ENCODE assay signal across 27 cellular contexts in the genomic region with DNA sequence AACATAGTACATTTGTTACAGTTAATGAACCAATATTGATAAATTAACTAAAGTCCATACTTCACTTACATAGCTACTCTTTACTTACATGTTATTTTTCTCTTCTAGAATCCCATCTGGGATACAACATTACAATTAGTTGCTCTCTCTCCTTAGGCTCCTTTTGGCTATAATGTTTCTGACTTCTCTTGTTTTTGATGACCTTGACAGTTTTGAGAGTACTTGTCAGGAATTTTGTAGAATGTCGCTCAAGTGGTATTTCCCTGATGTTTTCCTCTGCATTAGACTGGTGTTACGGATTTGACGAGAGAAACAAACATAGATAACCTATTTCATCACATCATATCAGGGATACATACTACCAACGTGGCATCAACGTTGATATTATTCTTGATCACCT.
"Had no signal": no experiment of that assay in that cellular context is flagged by ENCODE, and none has a peak within 500 bp of the region (broad histone marks: within the 10 kb centered on the region; RNA-seq: fewer than 3 reads in every experiment).

No MANE protein-coding gene starts in this region.

- FAIRE-seq: urothelium cell line had no signal

- H3K4me3 ChIP-seq: stomach, suprapubic skin, testis, thoracic aorta, thyroid gland, tibial artery, tibial nerve, transverse colon, upper lobe of left lung, upper lobe of right lung, uterus, vagina had no signal

- ATAC-seq: stimulated activated effector memory CD8-positive, alpha-beta T cell treated with anti-CD3 and anti-CD28 coated beads, Interleukin-12 subunit alpha, Interleukin-12 subunit beta, amount 100 ng/mL, for 72 hours; stimulated activated memory B cell treated with anti-CD40 and anti-IgM and Interleukin-4, amounts not matched to agents 10 μg/mL and 1 μg/mL and 100 μg/mL, for 72 hours; stimulated activated naive B cell treated with anti-CD40 and anti-IgM and Interleukin-4, amounts not matched to agents 10 μg/mL and 1 μg/mL and 100 μg/mL, for 72 hours; stimulated activated naive CD8-positive, alpha-beta T cell treated with anti-CD3 and anti-CD28 coated beads, Interleukin-15, amount 100 ng/mL, for 72 hours; stimulated activated naive CD8-positive, alpha-beta T cell treated with anti-CD3 and anti-CD28 coated beads, Interleukin-15, Interleukin-2, amounts not matched to agents 100 U/mL and 50 U/mL, for 24 hours; upper lobe of right lung had no signal

- H3K9me3 ChIP-seq: testis, thyroid gland, vagina had no signal

- H3K27ac ChIP-seq: stomach, suprapubic skin, testis, thoracic aorta, thyroid gland, tibial artery, tibial nerve, transverse colon, upper lobe of left lung, upper lobe of right lung, uterus, vagina had no signal

- H3K27me3 ChIP-seq: stomach, suprapubic skin, testis, thyroid gland, tibial artery, tibial nerve, transverse colon, upper lobe of left lung, upper lobe of right lung, uterus, vagina had no signal

- DNase-seq: stimulated activated CD4-positive, alpha-beta T cell treated with anti-CD3 and anti-CD28 coated beads, Interleukin-2, amount 100 ng/mL, for 48 hours; stimulated activated CD4-positive, alpha-beta T cell treated with anti-CD3 and anti-CD28 coated beads, Interleukin-4, amount 100 ng/mL, for 1 hour; stimulated activated CD4-positive, alpha-beta T cell treated with anti-CD3 and anti-CD28 coated beads, Interleukin-4, amount 100 ng/mL, for 24 hours; stimulated activated CD4-positive, alpha-beta T cell treated with anti-CD3 and anti-CD28 coated beads, Interleukin-4, amount 100 ng/mL, for 4 hours; stimulated activated CD8-positive, alpha-beta memory T cell treated with anti-CD3 and anti-CD28 coated beads, Interleukin-4, amount 100 ng/mL, for 48 hours; stimulated activated naive B cell treated with anti-CD40 and anti-IgM and Interleukin-4, amounts not matched to agents 10 μg/mL and 1 μg/mL and 100 μg/mL, for 72 hours; stimulated activated naive CD4-positive, alpha-beta T cell; stimulated activated naive CD4-positive, alpha-beta T cell treated with Interleukin-2 at 50 U/mL for 16 hours; stimulated activated naive CD8-positive, alpha-beta T cell treated with anti-CD3 and anti-CD28 coated beads, Interleukin-15, amount 100 ng/mL, for 72 hours; stimulated activated naive CD8-positive, alpha-beta T cell treated with anti-CD3 and anti-CD28 coated beads, Interleukin-15, Interleukin-2, amounts not matched to agents 100 U/mL and 50 U/mL, for 24 hours; stomach; substantia nigra; testis; thyroid gland; tibial artery; transverse colon; trophoblast cell; upper lobe of left lung; upper lobe of right lung; uterus had no signal

- H3K4me1 ChIP-seq: stomach, suprapubic skin, testis, thyroid gland, tibial artery, tibial nerve, transverse colon, upper lobe of left lung, upper lobe of right lung, uterus, vagina had no signal

- H3K36me3 ChIP-seq: stomach, suprapubic skin, thoracic aorta, thyroid gland, tibial artery, tibial nerve, transverse colon, upper lobe of left lung, upper lobe of right lung, uterus, vagina had no signal
